ENCODE assay signal across 8 cellular contexts in genomic region chr14:73136085-73136386, GRCh38. TPM values are rescaled to one million over a fixed set of nuclear protein-coding genes. Genes with fewer than 3 reads are reported as not detected.
DNase-seq lines count a peak whose midpoint lies in the region; ATAC-seq and TF ChIP-seq lines count a peak whose summit lies in the region.

No MANE protein-coding gene starts in this region.

- H3K4me3 ChIP-seq in AG04450 (ENCODE audit: low read depth, low read length) (peak overlapping the region; percentile 90), colonic mucosa (peak overlapping the region; percentile 89)
- peak overlapping the region; percentile 93 for H3K4me3 ChIP-seq in naive thymus-derived CD4-positive, alpha-beta T cell (ENCODE audit: low read length)

- no peak for DNase-seq in AG04450 (ENCODE audit: low read depth, low spot score)
- no peak for DNase-seq in colonic mucosa
- no peak for DNase-seq in naive thymus-derived CD4-positive, alpha-beta T cell
- DNase-seq in UCSD-AML1 (lab: John Stamatoyannopoulos, UW; ENCODE audit: unreplicated experiment) = no peak
- DNase-seq in stimulated activated CD4-positive, alpha-beta T cell treated with anti-CD3 and anti-CD28 coated beads, Interleukin-2, amount 100 ng/mL, for 24 hours = no peak

- H3K27me3 ChIP-seq in AG04450 (ENCODE audit: control insufficient read depth, insufficient read depth, low read length) (no peaks in the 10 kb centered on the region), colonic mucosa (no peaks in the 10 kb centered on the region)
- H3K27me3 ChIP-seq in naive thymus-derived CD4-positive, alpha-beta T cell (ENCODE audit: control insufficient read depth in 2 of 2, insufficient read depth in 2 of 2, low read length in 2 of 2) = no peaks in the 10 kb centered on the region

- H3K27ac Mint-ChIP-seq in naive thymus-derived CD4-positive, alpha-beta T cell = peak overlapping the region; percentile 71 to 99 (median 96)

- CTCF ChIA-PET in AG04450 (lab: Charles Lee) = interaction anchor here (1.6 kb wide), 1 partner anchor 11 kb away, joined by 4 read pairs; no protein-coding TSS in a partner anchor
- CTCF ChIA-PET in naive thymus-derived CD4-positive, alpha-beta T cell (lab: Charles Lee) = no interaction called here

- H3K27me3 Mint-ChIP-seq in naive thymus-derived CD4-positive, alpha-beta T cell = no peaks in the 10 kb centered on the region

- H3K4me1 ChIP-seq in colonic mucosa = peaks cover 9% of the 10 kb centered on the region
- peaks cover 7 to 16% of the 10 kb centered on the region in 2 donors for H3K4me1 ChIP-seq in naive thymus-derived CD4-positive, alpha-beta T cell (ENCODE audit: control insufficient read depth in 2 of 2, insufficient read depth in 2 of 2, low read length in 2 of 2)

- intact Hi-C loops in colonic mucosa (cut with DNase I) = no loop called here
- intact Hi-C loops in naive thymus-derived CD4-positive, alpha-beta T cell (cut with micrococcal nuclease) = loop anchor here (1.0 to 5.0 kb wide), 10 partner anchors 12 to 1357 kb away; partner anchors contain the start of genes DCAF4 (in 2 of the 2), NUMB (in 2 of the 2), RBM25 (in 2 of the 2) and ZFYVE1 (in 2 of the 2)

- H3K36me3 Mint-ChIP-seq in naive thymus-derived CD4-positive, alpha-beta T cell = peaks cover 6 to 24% (median 14%) of the 10 kb centered on the region in 5 donors

- TF ChIP-seq CTCF in AG04450 (IDR thresholded peaks at IDR 0.05; ENCODE audit: low read depth, low read length) = no peak
- TF ChIP-seq CTCF in colonic mucosa (IDR thresholded peaks at IDR 0.05) = no peak

- peaks cover 15 to 35% (median 33%) of the 10 kb centered on the region in 7 donors for H3K4me1 Mint-ChIP-seq in naive thymus-derived CD4-positive, alpha-beta T cell

- H3K4me3 Mint-ChIP-seq in naive thymus-derived CD4-positive, alpha-beta T cell = peak overlapping the region; percentile 82 to 99 (median 91)

- peak overlapping the region; percentile 40 to 76 for H3K9ac ChIP-seq in colonic mucosa (ENCODE audit: low read depth in 2 of 2, low read length in 2 of 2)

- ATAC-seq in naive thymus-derived CD4-positive, alpha-beta T cell = no peak
- ATAC-seq in GM19397 (IDR thresholded peaks at IDR 0.05; ENCODE audit: unreplicated experiment) (no peak), HG03342 (IDR thresholded peaks at IDR 0.05; ENCODE audit: unreplicated experiment) (no peak)

- no peaks in the 10 kb centered on the region for H3K36me3 ChIP-seq in KOPT-K1 (ENCODE audit: insufficient read depth, low read length)
- H3K36me3 ChIP-seq in colonic mucosa = no peaks in the 10 kb centered on the region
- peaks cover 0 to 5% (median 0%) of the 10 kb centered on the region in 3 experiments for H3K36me3 ChIP-seq in naive thymus-derived CD4-positive, alpha-beta T cell (ENCODE audit: control insufficient read depth in 2 of 3, insufficient read depth in 3 of 3, low read length in 3 of 3)

- peaks cover 8% of the 10 kb centered on the region for H3K9me3 ChIP-seq in AG04450 (ENCODE audit: control insufficient read depth, insufficient read depth, low read length)
- H3K9me3 ChIP-seq in KOPT-K1 (ENCODE audit: insufficient read depth, low read length, poor library complexity, severe bottlenecking) = no peaks in the 10 kb centered on the region
- no peaks in the 10 kb centered on the region for H3K9me3 ChIP-seq in colonic mucosa
- H3K9me3 ChIP-seq in naive thymus-derived CD4-positive, alpha-beta T cell (ENCODE audit: control insufficient read depth in 2 of 3, low read length in 3 of 3) = no peaks in the 10 kb centered on the region

- peaks cover 0 to 19% (median 8%) of the 10 kb centered on the region in 11 donors for H3K9me3 Mint-ChIP-seq in naive thymus-derived CD4-positive, alpha-beta T cell

- H3K27ac ChIP-seq in AG04450 (ENCODE audit: low read depth, low read length) (peak overlapping the region; percentile 93), KOPT-K1 (ENCODE audit: low read depth, low read length, poor library complexity, severe bottlenecking) (peak overlapping the region; percentile 65), colonic mucosa (peak overlapping the region; percentile 99)
- peak overlapping the region; percentile 98 for H3K27ac ChIP-seq in naive thymus-derived CD4-positive, alpha-beta T cell (ENCODE audit: low read depth, low read length)

- POLR2A ChIA-PET in AG04450 (lab: Yijun Ruan, JAX) = interaction anchor here (0.6 to 1.2 kb wide), 8 partner anchors 10 to 1194 kb away, joined by 3 to 11 read pairs (median 4); partner anchors contain the start of genes RBM25 and RIOX1
- POLR2A ChIA-PET in naive thymus-derived CD4-positive, alpha-beta T cell (lab: Charles Lee) = interaction anchor here (0.6 to 2.7 kb wide), 13 partner anchors 8 to 985 kb away, joined by 3 to 32 read pairs (median 4); partner anchors contain the start of genes NUMB, RBM25 and RIOX1

RNA-seq across cellular contexts. Expression of gene PSEN1, which starts 0.3 kb away (rescaled TPM):
- 20.2 and 37.3 TPM in 2 replicates for polyA plus RNA-seq in AG04450 (2011; rRNA removed)
- polyA minus RNA-seq in AG04450 (2011; rRNA and poly(A)+ RNA removed) = 58.4 and 64.8 TPM in 2 replicates
- total RNA-seq in colonic mucosa = 100 to 1,000 TPM in 1 of 2 donors, 10 to 100 TPM in 1; 76.4 to 103 TPM
- total RNA-seq in naive thymus-derived CD4-positive, alpha-beta T cell = 10 to 100 TPM; 32.7 to 55.8 (median 49.3) TPM
- polyA plus RNA-seq in naive thymus-derived CD4-positive, alpha-beta T cell = 10 to 100 TPM; 23.7 to 37.6 TPM
